In the genomic region with DNA sequence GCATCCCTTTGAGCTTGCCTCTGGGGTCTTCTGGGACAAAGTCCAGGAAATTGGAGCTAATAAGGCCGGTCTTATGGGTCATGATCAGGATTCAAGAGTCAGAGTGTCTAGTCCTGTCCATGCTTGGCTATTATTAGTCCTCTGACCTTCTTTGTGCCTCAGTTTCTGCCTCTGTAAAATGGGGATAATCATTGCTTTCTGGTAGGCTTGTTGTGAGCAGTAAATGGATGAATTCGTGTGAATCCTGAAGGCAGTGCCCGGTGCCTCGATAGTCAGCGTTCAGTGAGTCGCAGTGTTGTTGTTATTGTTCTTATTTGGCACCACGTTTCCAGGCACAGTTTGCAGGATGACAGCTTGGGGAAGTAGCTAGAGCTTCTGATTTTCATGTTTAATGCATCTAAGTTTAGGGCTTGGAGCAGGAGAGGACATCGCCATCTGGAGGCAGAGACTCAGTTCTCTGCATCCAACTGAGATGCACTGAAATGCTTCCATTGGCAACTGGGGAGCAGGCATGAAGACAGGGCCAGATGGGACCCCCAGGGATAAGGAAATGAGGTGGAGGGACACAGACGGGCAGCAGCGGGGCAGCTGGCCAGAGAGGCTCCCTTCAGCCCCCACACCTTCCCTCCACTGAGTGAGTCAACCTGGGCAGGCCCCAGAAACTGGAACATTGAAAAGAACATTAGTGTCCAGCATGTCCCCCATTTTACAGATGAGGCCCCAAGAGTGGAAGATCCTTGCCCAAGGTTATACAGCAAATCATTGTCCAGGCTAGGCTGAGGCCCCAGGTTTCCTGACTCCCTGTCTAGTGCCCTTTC, we compare ENCODE assay signal across 1 cellular context.
TF ChIP-seq lines count a peak whose summit lies in the region.

No MANE protein-coding gene starts in this region.

TF ChIP-seq in HepG2, 621 proteins besides CTCF, POLR2A, EP300 and RAD21:
- TF ChIP-seq ZNF530 (CRISPR knock-in tag; IDR thresholded peaks at IDR 0.05; ENCODE audit: low read depth) (no peak), ZNF629 (CRISPR knock-in tag; conservative IDR thresholded peaks at IDR 0.05) (peak; percentile 49)
